Comparison of ENCODE assay signal across 8 cellular contexts in the genomic region with DNA sequence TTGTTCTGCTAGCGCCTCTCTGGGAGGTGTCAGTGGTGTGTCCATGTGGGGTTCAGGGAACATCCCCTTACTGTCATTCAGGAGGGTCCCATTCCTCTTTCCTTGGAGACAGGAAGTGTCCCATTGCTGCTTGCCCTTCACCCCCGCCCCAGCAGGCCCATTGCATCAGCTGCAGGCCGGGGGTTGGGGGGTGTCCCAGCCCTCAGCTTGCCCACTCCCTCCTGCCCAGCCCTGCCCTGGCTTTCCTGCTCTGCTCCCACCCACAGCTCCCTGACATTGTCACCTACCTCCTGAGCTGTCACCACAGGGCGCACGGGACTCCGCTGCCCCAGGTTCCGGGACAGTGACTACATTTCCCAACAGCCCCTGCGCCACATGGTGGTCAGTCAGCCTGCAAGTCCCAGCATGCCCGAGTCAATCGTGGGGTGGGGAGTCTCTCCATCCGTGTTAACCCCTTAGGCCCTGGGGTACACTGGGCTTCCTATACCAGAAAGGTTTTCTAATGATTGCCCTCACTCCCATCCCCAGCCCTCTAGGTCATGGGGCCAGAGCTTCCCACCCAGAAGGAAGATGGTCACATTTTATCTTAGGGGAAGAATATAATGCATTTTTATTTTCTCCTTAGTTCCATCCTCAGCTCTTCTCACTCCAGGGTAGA. TPM values are rescaled to one million over a fixed set of nuclear protein-coding genes. Genes with fewer than 3 reads are reported as not detected.
A peak's percentile ranks its signal among the peaks of the same experiment; 100 is the strongest.
DNase-seq lines count a peak whose midpoint lies in the region; ATAC-seq and TF ChIP-seq lines count a peak whose summit lies in the region.

Gene INPP5B, minus strand, starts transcription at position 351 of the 658 bp plus-strand sequence. CDS start 745 bp downstream, outside the sequence.

- H3K9me3 ChIP-seq in BE2C (no peaks in the 10 kb centered on the region), ascending aorta (no peaks in the 10 kb centered on the region), uterus (no peaks in the 10 kb centered on the region)

- H3K9ac ChIP-seq in rectal smooth muscle tissue (ENCODE audit: low read length) = peak within 1 kb of the TSS; percentile 72

- peak; percentile 83 for DNase-seq in BE2C
- DNase-seq in HL-60 (ENCODE audit: low read depth in 1 of 2, low spot score in 1 of 2) = peak; percentile 60 to 90
- DNase-seq in ascending aorta (ENCODE audit: low spot score in 2 of 2) = peak; percentile 79 to 95
- DNase-seq in hippocampal formation (lab: John Stamatoyannopoulos, UW) = peak; percentile 88 to 92
- peak; percentile 83 to 88 for DNase-seq in uterus

- no peaks in the 10 kb centered on the region for H3K27me3 ChIP-seq in BE2C
- H3K27me3 ChIP-seq in HL-60 (ENCODE audit: insufficient read depth, poor library complexity, severe bottlenecking) = no peaks in the 10 kb centered on the region
- no peaks in the 10 kb centered on the region for H3K27me3 ChIP-seq in ascending aorta
- H3K27me3 ChIP-seq in rectal smooth muscle tissue (ENCODE audit: control insufficient read depth, insufficient read depth, low read length) = no peaks in the 10 kb centered on the region
- H3K27me3 ChIP-seq in uterus = no peaks in the 10 kb centered on the region

- H3K27ac ChIP-seq in HL-60 (replicated peaks) (peak within 1 kb of the TSS; percentile 73), ascending aorta (peak within 1 kb of the TSS; percentile 94), rectal smooth muscle tissue (ENCODE audit: low read depth, low read length) (peak within 1 kb of the TSS; percentile 82), uterus (peak within 1 kb of the TSS; percentile 87 to 91)

- no peaks in the 10 kb centered on the region for H3K36me3 ChIP-seq in BE2C
- H3K36me3 ChIP-seq in ascending aorta = peaks cover 14 to 33% of the 10 kb centered on the region in 2 donors
- no peaks in the 10 kb centered on the region for H3K36me3 ChIP-seq in rectal smooth muscle tissue (ENCODE audit: control insufficient read depth, insufficient read depth, low read length)
- no peaks in the 10 kb centered on the region for H3K36me3 ChIP-seq in uterus

- peak; percentile 43 to 49 for TF ChIP-seq POLR2A in uterus (IDR thresholded peaks at IDR 0.05)

- TF ChIP-seq CTCF in BE2C (IDR thresholded peaks at IDR 0.05; ENCODE audit: low read depth, low read length) (no peak), HL-60 (IDR thresholded peaks at IDR 0.05; ENCODE audit: insufficient read depth, low read length) (no peak), ascending aorta (IDR thresholded peaks at IDR 0.05) (peak in 1 of 3 experiments; percentile 13), uterus (IDR thresholded peaks at IDR 0.05) (peak in 3 of 4 experiments; percentile 14 to 37 (median 26))

- H3K4me1 ChIP-seq in BE2C (no peaks in the 10 kb centered on the region), ascending aorta (peaks cover 0 to 18% of the 10 kb centered on the region in 2 donors), rectal smooth muscle tissue (ENCODE audit: control insufficient read depth, insufficient read depth, low read length) (peaks cover 5% of the 10 kb centered on the region), uterus (no peaks in the 10 kb centered on the region)

- H3K4me3 ChIP-seq in BE2C (ENCODE audit: low read depth, low read length) (peak within 1 kb of the TSS; percentile 66), HL-60 (replicated peaks; ENCODE audit: insufficient read depth, low read length) (peak within 1 kb of the TSS; percentile 79), ascending aorta (peak within 1 kb of the TSS; percentile 90 to 91), rectal smooth muscle tissue (ENCODE audit: low read length) (peak within 1 kb of the TSS; percentile 78), uterus (peak within 1 kb of the TSS; percentile 76 to 80)

- peak; percentile 76 for ATAC-seq in GM19328 (IDR thresholded peaks at IDR 0.05; ENCODE audit: unreplicated experiment)

- intact Hi-C loops in T-helper 2 cell treated with Interferon-gamma antibody and Interleukin-4, amounts not matched to agents 100 ng/mL and 5 ng/mL, for 36 hours (cut with micrococcal nuclease) = loop anchor here (1.0 kb wide), 1 partner anchor 16 kb away; no protein-coding TSS in a partner anchor
- intact Hi-C loops in ascending aorta (cut with DNase I) = loop anchor here (2.0 to 5.0 kb wide), 5 partner anchors 16 to 138 kb away; partner anchors contain the start of genes UTP11 and YRDC
- intact Hi-C loops in uterus (cut with DNase I; ENCODE audit: low total_unique reads) = no loop called here

RNA-seq across cellular contexts. Expression of gene INPP5B, which starts in this region (rescaled TPM):
- polyA plus RNA-seq in BE2C (2012; ENCODE audit: insufficient read depth, insufficient read length, low read depth) = 4.5 TPM
- 28.8 and 32.8 TPM in 2 replicates for total RNA-seq in T-helper 2 cell treated with Interferon-gamma antibody and Interleukin-4, amounts not matched to agents 100 ng/mL and 5 ng/mL, for 36 hours
- total RNA-seq in ascending aorta (11.7 TPM), uterus (10 to 100 TPM; 20.2 to 79.4 (median 46.8) TPM)

Comparison
In these comparisons a context has a peak if more than half of its experiments do, and no peak if none do; other contexts are left out.
1. Peak in every context shown above with its lines: DNase-seq, ATAC-seq, H3K4me3 ChIP-seq and H3K27ac ChIP-seq.
2. CTCF ChIP-seq: peak in uterus (3 of 4); none in BE2C (single experiment) and HL-60 (single experiment).